In genomic region chr16:22194707-22195444, GRCh38 we compare ENCODE assay signal across 9 cellular contexts. TPM values are rescaled to one million over a fixed set of nuclear protein-coding genes. Genes with fewer than 3 reads are reported as not detected.
DNase-seq lines count a peak whose midpoint lies in the region; ATAC-seq and TF ChIP-seq lines count a peak whose summit lies in the region.
"Had no signal": no experiment of that assay in that cellular context is flagged by ENCODE, and none has a peak within 500 bp of the region (broad histone marks: within the 10 kb centered on the region; RNA-seq: fewer than 3 reads in every experiment).

No MANE protein-coding gene starts in this region.

- DNase-seq in cardiac muscle cell (ENCODE audit: low read depth in 1 of 2, low spot score in 1 of 2) (no peak), left ventricle myocardium superior (no peak), mesothelial cell of epicardium (ENCODE audit: low spot score in 2 of 2, unreplicated experiment in 2 of 2) (no peak), type B pancreatic cell (ENCODE audit: extremely low spot score, unreplicated experiment) (no peak), activated gamma-delta T cell treated with Interleukin-2 at 50 U/mL for 16 hours (no peak), NCI-H526 treated with DMSO at 0.1 percent for 48 hours (lab: John Stamatoyannopoulos, UW) (no peak)
- DNase-seq in activated naive CD8-positive, alpha-beta T cell treated with anti-CD3 and anti-CD28 coated beads for 36 hours: peak; percentile 48
- no peak for DNase-seq in stimulated activated CD4-positive, alpha-beta T cell treated with anti-CD3 and anti-CD28 coated beads, Interleukin-12 subunit alpha, Interleukin-12 subunit beta, amount 100 ng/mL, for 4 hours

- peak overlapping the region; percentile 9 for H3K27ac ChIP-seq in cardiac muscle cell

- H3K4me1 ChIP-seq in cardiac muscle cell (ENCODE audit: low read depth): peaks cover 10% of the 10 kb centered on the region

- no peak for ATAC-seq in left ventricle myocardium superior

- H3K27me3 ChIP-seq in cardiac muscle cell: no peaks in the 10 kb centered on the region

- peaks cover 13% of the 10 kb centered on the region for H3K9me3 Mint-ChIP-seq in activated naive CD8-positive, alpha-beta T cell treated with anti-CD3 and anti-CD28 coated beads for 36 hours
- H3K9me3 Mint-ChIP-seq in mesothelial cell of epicardium (no peaks in the 10 kb centered on the region), type B pancreatic cell (no peaks in the 10 kb centered on the region)

- H3K36me3 ChIP-seq in cardiac muscle cell: no peaks in the 10 kb centered on the region

- H3K36me3 Mint-ChIP-seq in activated naive CD8-positive, alpha-beta T cell treated with anti-CD3 and anti-CD28 coated beads for 36 hours: peaks cover 13% of the 10 kb centered on the region
- H3K36me3 Mint-ChIP-seq in mesothelial cell of epicardium: no peaks in the 10 kb centered on the region
- H3K36me3 Mint-ChIP-seq in type B pancreatic cell: peaks cover 3% of the 10 kb centered on the region

- peak overlapping the region; percentile 96 for H3K27ac Mint-ChIP-seq in activated naive CD8-positive, alpha-beta T cell treated with anti-CD3 and anti-CD28 coated beads for 36 hours
- H3K27ac Mint-ChIP-seq in mesothelial cell of epicardium (peak overlapping the region; percentile 96), type B pancreatic cell (peak overlapping the region; percentile 99)

- H3K4me3 ChIP-seq in cardiac muscle cell: no peak overlapping the region

- H3K9me3 ChIP-seq in cardiac muscle cell (ENCODE audit: low read depth): no peaks in the 10 kb centered on the region

- peaks cover 6% of the 10 kb centered on the region for H3K27me3 Mint-ChIP-seq in activated naive CD8-positive, alpha-beta T cell treated with anti-CD3 and anti-CD28 coated beads for 36 hours
- H3K27me3 Mint-ChIP-seq in mesothelial cell of epicardium (ENCODE audit: low read depth) (peaks cover 3% of the 10 kb centered on the region), type B pancreatic cell (peaks cover 12% of the 10 kb centered on the region)

- intact Hi-C loops in left ventricle myocardium superior (cut with micrococcal nuclease): loop anchor here (5.0 kb wide), 1 partner anchor 102 kb away; the partner anchor contains the start of gene POLR3E

- H3K4me1 Mint-ChIP-seq in activated naive CD8-positive, alpha-beta T cell treated with anti-CD3 and anti-CD28 coated beads for 36 hours: peaks cover 40% of the 10 kb centered on the region
- H3K4me1 Mint-ChIP-seq in mesothelial cell of epicardium (peaks cover 9% of the 10 kb centered on the region), type B pancreatic cell (ENCODE audit: unreplicated experiment) (peaks cover 24% of the 10 kb centered on the region)

- peak overlapping the region; percentile 80 for H3K4me3 Mint-ChIP-seq in activated naive CD8-positive, alpha-beta T cell treated with anti-CD3 and anti-CD28 coated beads for 36 hours
- H3K4me3 Mint-ChIP-seq in mesothelial cell of epicardium: peak overlapping the region; percentile 86
- H3K4me3 Mint-ChIP-seq in type B pancreatic cell: peak overlapping the region; percentile 94

- TF ChIP-seq CTCF in cardiac muscle cell (IDR thresholded peaks at IDR 0.05; ENCODE audit: low read depth, low read length): no peak
- no peak for TF ChIP-seq CTCF in mesothelial cell of epicardium (IDR thresholded peaks at IDR 0.05; ENCODE audit: unreplicated experiment)
- no peak for TF ChIP-seq CTCF in type B pancreatic cell (conservative IDR thresholded peaks at IDR 0.05)

RNA-seq across cellular contexts. Expression of gene EEF2K, which starts 11.2 kb away (rescaled TPM):
- 25.9 and 26.1 TPM in 2 replicates for total RNA-seq in cardiac muscle cell
- polyA plus RNA-seq in cardiac muscle cell: 16.1 and 18.6 TPM in 2 replicates
- 29.9 TPM for total RNA-seq in left ventricle myocardium superior
- total RNA-seq in activated naive CD8-positive, alpha-beta T cell treated with anti-CD3 and anti-CD28 coated beads for 36 hours: 10 to 100 TPM; 28.9 to 32.5 TPM
- total RNA-seq in mesothelial cell of epicardium: 20.4 to 22.1 TPM (median 21.4 TPM) in 3 replicates
- 16.2 and 22.5 TPM in 2 replicates for total RNA-seq in type B pancreatic cell (ENCODE audit: low replicate concordance)

RNA-seq across cellular contexts. Expression of gene SDR42E2, which starts 32.6 kb away (rescaled TPM):
- total RNA-seq in cardiac muscle cell (0.06 TPM in 1 of 2 replicates, not detected in the other), left ventricle myocardium superior (not detected), mesothelial cell of epicardium (0.09 TPM in 2 of 3 replicates, not detected in the other), type B pancreatic cell (ENCODE audit: low replicate concordance) (0.19 TPM in 1 of 2 replicates, not detected in the other)
- not detected in 2 replicates for polyA plus RNA-seq in cardiac muscle cell
- total RNA-seq in activated naive CD8-positive, alpha-beta T cell treated with anti-CD3 and anti-CD28 coated beads for 36 hours: not detected
- polyA plus RNA-seq: BJ had no signal
